8 cellular contexts compared by ENCODE assay signal in genomic region chr1:155211661-155212440, GRCh38. TPM values are rescaled to one million over a fixed set of nuclear protein-coding genes. Genes with fewer than 3 reads are reported as not detected.
DNase-seq lines count a peak whose midpoint lies in the region; ATAC-seq, FAIRE-seq and TF ChIP-seq lines count a peak whose summit lies in the region.
"Not testable (repeated sequence)": the region's sequence is repeated elsewhere in the genome, so short reads cannot be mapped to it uniquely, and the experiment has no call there.
"Had no signal": no experiment of that assay in that cellular context is flagged by ENCODE, and none has a peak within 500 bp of the region (broad histone marks: within the 10 kb centered on the region; RNA-seq: fewer than 3 reads in every experiment).

No MANE protein-coding gene starts in this region.

- POLR2A ChIA-PET in MCF 10A (lab: Yijun Ruan, JAX), result interaction anchor here (1.1 to 1.3 kb wide), 3 partner anchors 13 to 32 kb away, joined by 3 to 6 read pairs (median 4); no protein-coding TSS in a partner anchor
- POLR2A ChIA-PET in endothelial cell of umbilical vein (lab: Charles Lee), result not testable (repeated sequence)

- not testable (repeated sequence) for H3K79me2 ChIP-seq in endothelial cell of umbilical vein (ENCODE audit: control insufficient read depth, insufficient read depth, low read length); osteoblast (ENCODE audit: insufficient read depth, low read length)

- H3K4me1 Mint-ChIP-seq in T-helper 17 cell, result peaks cover 32% of the 10 kb centered on the region
- H3K4me1 Mint-ChIP-seq in MCF 10A (ENCODE audit: insufficient read depth, unreplicated experiment), result peaks cover 26% of the 10 kb centered on the region

- CTCF ChIA-PET in MCF 10A (lab: Yijun Ruan, JAX), result interaction anchor here (0.6 to 1.3 kb wide), 3 partner anchors 11 to 171 kb away, joined by 3 to 4 read pairs (median 3); no protein-coding TSS in a partner anchor
- CTCF ChIA-PET in endothelial cell of umbilical vein (lab: Charles Lee), result interaction anchor here (0.7 to 1.1 kb wide), 2 partner anchors 13 to 15 kb away, joined by 4 read pairs; no protein-coding TSS in a partner anchor

- not testable (repeated sequence) for H3K9me3 ChIP-seq in T-helper 17 cell (ENCODE audit: control insufficient read depth, low read length, poor library complexity, severe bottlenecking); endothelial cell of umbilical vein (replicated peaks; ENCODE audit: control insufficient read depth, insufficient read depth, low read length); heart left ventricle; osteoblast (ENCODE audit: low read depth, low read length); stomach smooth muscle (ENCODE audit: control insufficient read depth in 2 of 2, low read length in 2 of 2)

- dilution Hi-C loops in endothelial cell of umbilical vein (cut with MboI; ENCODE audit: extremely low pct_ligation_motif_present, low sequenced_read_pairs), result not testable (repeated sequence)

- DNase-seq in T-helper 17 cell; MCF 10A (ENCODE audit: unreplicated experiment); osteoblast (ENCODE audit: insufficient read length, low spot score, missing footprints): not testable (repeated sequence)
- DNase-seq in endothelial cell of umbilical vein (ENCODE audit: low read depth, low spot score), result peak; percentile 85
- DNase-seq in heart left ventricle, result peak in 3 of 5 donors; percentile 35 to 74 (median 57)
- DNase-seq in medulla oblongata (ENCODE audit: extremely low spot score), result peak; percentile 41

- not testable (repeated sequence) for H3K9me1 ChIP-seq in endothelial cell of umbilical vein (replicated peaks; ENCODE audit: control insufficient read depth, extremely low read depth, insufficient read depth, low read length)

- 53 to 72% (median 63%) methylated on average over 13 to 19 of the region's 19 CpGs for WGBS in heart left ventricle, 4 donors

- not testable (repeated sequence) for H3K4me3 Mint-ChIP-seq in T-helper 17 cell; MCF 10A (ENCODE audit: unreplicated experiment)

- BruUV-seq in MCF 10A (replicated peaks; lab: Mats Ljungman, UMichigan); endothelial cell of umbilical vein (replicated peaks; lab: Mats Ljungman, UMichigan): not testable (repeated sequence)

- H3K4me3 ChIP-seq in endothelial cell of umbilical vein (replicated peaks in 1 of 3; ENCODE audit: insufficient read depth in 1 of 3, low read depth in 1 of 3, low read length in 3 of 3); heart left ventricle; osteoblast (ENCODE audit: insufficient read depth, low read length); stomach smooth muscle (ENCODE audit: low read length in 2 of 2): not testable (repeated sequence)

- not testable (repeated sequence) for H3K9ac ChIP-seq in endothelial cell of umbilical vein (replicated peaks; ENCODE audit: extremely low read depth, insufficient read depth, low read length); stomach smooth muscle (ENCODE audit: low read length in 2 of 2)

- not testable (repeated sequence) for H3K27ac ChIP-seq in endothelial cell of umbilical vein (ENCODE audit: insufficient read depth, low read depth, low read length)
- peak overlapping the region in 3 of 12 donors; percentile 43 to 78 (median 69) for H3K27ac ChIP-seq in heart left ventricle
- H3K27ac ChIP-seq in osteoblast (ENCODE audit: low read depth, low read length), result peak overlapping the region; percentile 17
- H3K27ac ChIP-seq in stomach smooth muscle (ENCODE audit: low read length), result peak overlapping the region; percentile 49

- not testable (repeated sequence) for H2AFZ ChIP-seq in endothelial cell of umbilical vein (ENCODE audit: low read depth, low read length); osteoblast (ENCODE audit: low read length)

- not testable (repeated sequence) for ATAC-seq in T-helper 17 cell, heart left ventricle

- FAIRE-seq in endothelial cell of umbilical vein (lab: Jason Lieb, UNC), result peak; percentile 78

- not testable (repeated sequence) for H3K27me3 Mint-ChIP-seq in T-helper 17 cell; MCF 10A (ENCODE audit: insufficient read depth, unreplicated experiment)

- TF ChIP-seq CTCF in MCF 10A (IDR thresholded peaks at IDR 0.05; ENCODE audit: unreplicated experiment); endothelial cell of umbilical vein (IDR thresholded peaks at IDR 0.05; ENCODE audit: extremely low read depth in 1 of 2, insufficient read depth in 1 of 2, low read depth in 1 of 2, low read length in 2 of 2); heart left ventricle (IDR thresholded peaks at IDR 0.05); osteoblast (IDR thresholded peaks at IDR 0.05; ENCODE audit: extremely low read depth, low read depth, low read length): not testable (repeated sequence)

- H3K9me3 Mint-ChIP-seq in MCF 10A (ENCODE audit: unreplicated experiment), result not testable (repeated sequence)

- H3K27me3 ChIP-seq in endothelial cell of umbilical vein (ENCODE audit: control insufficient read depth in 2 of 2, insufficient read depth in 2 of 2, low read length in 2 of 2); heart left ventricle; osteoblast (ENCODE audit: insufficient read depth, low read length); stomach smooth muscle (ENCODE audit: control insufficient read depth in 1 of 2, insufficient read depth in 2 of 2, low read length in 2 of 2): not testable (repeated sequence)

- not testable (repeated sequence) for TF ChIP-seq POLR2A in endothelial cell of umbilical vein (IDR thresholded peaks at IDR 0.05; ENCODE audit: low read depth, low read length); heart left ventricle (IDR thresholded peaks at IDR 0.05)

- peak overlapping the region; percentile 98 for H3K27ac Mint-ChIP-seq in T-helper 17 cell
- peak overlapping the region; percentile 27 for H3K27ac Mint-ChIP-seq in MCF 10A (ENCODE audit: low read depth, unreplicated experiment)

- H4K20me1 ChIP-seq in endothelial cell of umbilical vein (replicated peaks; ENCODE audit: control insufficient read depth, extremely low read depth, insufficient read depth, low read length); osteoblast (ENCODE audit: insufficient read depth, low read length): not testable (repeated sequence)

- H3K4me2 ChIP-seq in endothelial cell of umbilical vein (ENCODE audit: insufficient read depth, low read length); osteoblast (ENCODE audit: insufficient read depth, low read length): not testable (repeated sequence)

- intact Hi-C loops in MCF 10A (cut with micrococcal nuclease); endothelial cell of umbilical vein (cut with micrococcal nuclease); heart left ventricle (cut with DNase I): not testable (repeated sequence)

- H3K36me3 Mint-ChIP-seq in T-helper 17 cell (ENCODE audit: low read depth), result not testable (repeated sequence)
- peaks cover 35% of the 10 kb centered on the region for H3K36me3 Mint-ChIP-seq in MCF 10A (ENCODE audit: insufficient read depth, unreplicated experiment)

- not testable (repeated sequence) for H3K36me3 ChIP-seq in endothelial cell of umbilical vein (ENCODE audit: control insufficient read depth in 2 of 2, extremely low read depth in 1 of 2, insufficient read depth in 2 of 2, low read length in 2 of 2); stomach smooth muscle (ENCODE audit: control insufficient read depth in 2 of 2, insufficient read depth in 2 of 2, low read length in 2 of 2)
- peaks cover 0 to 19% (median 8%) of the 10 kb centered on the region in 9 donors for H3K36me3 ChIP-seq in heart left ventricle
- peaks cover 13% of the 10 kb centered on the region for H3K36me3 ChIP-seq in osteoblast (ENCODE audit: insufficient read depth, low read length)

- peaks cover 20% of the 10 kb centered on the region for H3K4me1 ChIP-seq in endothelial cell of umbilical vein (ENCODE audit: control insufficient read depth, extremely low read depth, insufficient read depth, low read length)
- H3K4me1 ChIP-seq in heart left ventricle, result peaks cover 0 to 39% (median 24%) of the 10 kb centered on the region in 12 donors
- peaks cover 24% of the 10 kb centered on the region for H3K4me1 ChIP-seq in osteoblast (ENCODE audit: insufficient read depth, low read length)
- peaks cover 36% of the 10 kb centered on the region for H3K4me1 ChIP-seq in stomach smooth muscle (ENCODE audit: control insufficient read depth, insufficient read depth, low read length)

RNA-seq across cellular contexts. Expression of gene MTX1, which starts 3.4 kb away (rescaled TPM):
- total RNA-seq in T-helper 17 cell, result 10 to 100 TPM; 20.7 to 28.5 TPM
- 64.6 and 67.4 TPM in 2 replicates for total RNA-seq in MCF 10A (2022)
- total RNA-seq in endothelial cell of umbilical vein, result 49.1 and 53.0 TPM in 2 replicates
- polyA plus RNA-seq in endothelial cell of umbilical vein, result 109 and 137 TPM in 2 replicates
- polyA plus RNA-seq in endothelial cell of umbilical vein (2011; cell fraction: cytosol; rRNA removed), result 83.3 and 90.2 TPM in 2 replicates
- 45.5 and 50.8 TPM in 2 replicates for polyA plus RNA-seq in endothelial cell of umbilical vein (2011; cell fraction: nucleus; rRNA removed)
- polyA plus RNA-seq in endothelial cell of umbilical vein (2012), result 56.9 and 61.7 TPM in 2 replicates
- 44.4 and 56.0 TPM in 2 replicates for polyA minus RNA-seq in endothelial cell of umbilical vein
- polyA minus RNA-seq in endothelial cell of umbilical vein (2011; cell fraction: cytosol; rRNA and poly(A)+ RNA removed), result 63.1 TPM
- polyA minus RNA-seq in endothelial cell of umbilical vein (2011; cell fraction: nucleus; rRNA and poly(A)+ RNA removed), result 14.8 and 20.2 TPM in 2 replicates
- 10 to 100 TPM; 14.1 to 32.2 (median 19.3) TPM for total RNA-seq in heart left ventricle
- polyA plus RNA-seq in heart left ventricle, result 10 to 100 TPM; 28.1 to 37.1 TPM
- 37.4 and 42.7 TPM in 2 replicates for total RNA-seq in osteoblast

RNA-seq across cellular contexts. Expression of gene THBS3, which starts 4.2 kb away (rescaled TPM):
- 10 to 100 TPM; 34.6 to 38.4 TPM for total RNA-seq in T-helper 17 cell
- 33.0 and 34.4 TPM in 2 replicates for total RNA-seq in MCF 10A (2022)
- 22.4 and 23.6 TPM in 2 replicates for total RNA-seq in endothelial cell of umbilical vein
- 25.7 and 29.4 TPM in 2 replicates for polyA plus RNA-seq in endothelial cell of umbilical vein
- polyA plus RNA-seq in endothelial cell of umbilical vein (2011; cell fraction: cytosol; rRNA removed), result 11.5 and 13.1 TPM in 2 replicates
- polyA plus RNA-seq in endothelial cell of umbilical vein (2011; cell fraction: nucleus; rRNA removed), result 134 and 168 TPM in 2 replicates
- 18.6 and 32.2 TPM in 2 replicates for polyA plus RNA-seq in endothelial cell of umbilical vein (2012)
- 30.1 and 36.1 TPM in 2 replicates for polyA minus RNA-seq in endothelial cell of umbilical vein
- 2.7 TPM for polyA minus RNA-seq in endothelial cell of umbilical vein (2011; cell fraction: cytosol; rRNA and poly(A)+ RNA removed)
- polyA minus RNA-seq in endothelial cell of umbilical vein (2011; cell fraction: nucleus; rRNA and poly(A)+ RNA removed), result 23.8 and 26.1 TPM in 2 replicates
- 10 to 100 TPM in 2 of 9 donors, 1 to 10 TPM in 7; 3.0 to 22.2 (median 5.5) TPM for total RNA-seq in heart left ventricle
- polyA plus RNA-seq in heart left ventricle, result 1 to 10 TPM; 2.7 to 6.8 TPM
- total RNA-seq in osteoblast, result 61.9 and 66.6 TPM in 2 replicates

RNA-seq across cellular contexts. Expression of gene TRIM46, which starts 38.2 kb away (rescaled TPM):
- 10 to 100 TPM in 1 of 2 donors, 1 to 10 TPM in 1; 9.8 to 12.7 TPM for total RNA-seq in T-helper 17 cell
- total RNA-seq in MCF 10A (2022), result 0.21 and 0.32 TPM in 2 replicates
- 9.6 and 10.0 TPM in 2 replicates for total RNA-seq in endothelial cell of umbilical vein
- polyA plus RNA-seq in endothelial cell of umbilical vein, result 9.5 and 12.7 TPM in 2 replicates
- polyA plus RNA-seq in endothelial cell of umbilical vein (2011; cell fraction: cytosol; rRNA removed), result 4.9 and 5.8 TPM in 2 replicates
- 20.9 and 24.0 TPM in 2 replicates for polyA plus RNA-seq in endothelial cell of umbilical vein (2011; cell fraction: nucleus; rRNA removed)
- 5.6 and 7.1 TPM in 2 replicates for polyA plus RNA-seq in endothelial cell of umbilical vein (2012)
- polyA minus RNA-seq in endothelial cell of umbilical vein, result 7.2 and 10.3 TPM in 2 replicates
- not detected for polyA minus RNA-seq in endothelial cell of umbilical vein (2011; cell fraction: cytosol; rRNA and poly(A)+ RNA removed)
- polyA minus RNA-seq in endothelial cell of umbilical vein (2011; cell fraction: nucleus; rRNA and poly(A)+ RNA removed), result 10.0 and 11.3 TPM in 2 replicates
- under 1 TPM in 5 of 9 donors, not detected in 4; 0.08 to 0.41 (median 0.12) TPM for total RNA-seq in heart left ventricle
- polyA plus RNA-seq in heart left ventricle, result under 1 TPM in 1 of 2 donors, not detected in 1; 0.04 TPM
- total RNA-seq in osteoblast, result 3.2 and 3.3 TPM in 2 replicates
- total RNA-seq: HT-29 had no signal

RNA-seq across cellular contexts. Expression of gene KRTCAP2, which starts 38.7 kb away (rescaled TPM):
- total RNA-seq in T-helper 17 cell (100 to 1,000 TPM; 110 to 127 TPM), MCF 10A (2022) (313 and 383 TPM in 2 replicates), endothelial cell of umbilical vein (170 and 207 TPM in 2 replicates), heart left ventricle (100 to 1,000 TPM; 106 to 199 (median 123) TPM), osteoblast (112 and 117 TPM in 2 replicates)
- polyA plus RNA-seq in endothelial cell of umbilical vein (362 and 409 TPM in 2 replicates), heart left ventricle (100 to 1,000 TPM; 220 to 283 TPM)
- polyA plus RNA-seq in endothelial cell of umbilical vein (2011; cell fraction: cytosol; rRNA removed), result 298 and 301 TPM in 2 replicates
- polyA plus RNA-seq in endothelial cell of umbilical vein (2011; cell fraction: nucleus; rRNA removed), result 92.2 and 112 TPM in 2 replicates
- 200 and 222 TPM in 2 replicates for polyA plus RNA-seq in endothelial cell of umbilical vein (2012)
- polyA minus RNA-seq in endothelial cell of umbilical vein, result 246 and 346 TPM in 2 replicates
- 286 TPM for polyA minus RNA-seq in endothelial cell of umbilical vein (2011; cell fraction: cytosol; rRNA and poly(A)+ RNA removed)
- polyA minus RNA-seq in endothelial cell of umbilical vein (2011; cell fraction: nucleus; rRNA and poly(A)+ RNA removed), result 38.0 and 44.5 TPM in 2 replicates

RNA-seq across cellular contexts. Expression of gene ENTREP3, which starts 43.4 kb away (rescaled TPM):
- total RNA-seq in T-helper 17 cell (1 to 10 TPM; 8.6 to 9.3 TPM), MCF 10A (2022) (32.3 and 37.1 TPM in 2 replicates), endothelial cell of umbilical vein (61.8 and 62.7 TPM in 2 replicates), heart left ventricle (10 to 100 TPM; 10.5 to 24.4 (median 12.8) TPM), osteoblast (6.5 and 7.7 TPM in 2 replicates)
- polyA plus RNA-seq in endothelial cell of umbilical vein (26.6 and 27.4 TPM in 2 replicates), heart left ventricle (10 to 100 TPM in 1 of 2 donors, 1 to 10 TPM in 1; 5.1 to 21.6 TPM)
- polyA plus RNA-seq in endothelial cell of umbilical vein (2011; cell fraction: cytosol; rRNA removed), result 20.3 and 26.1 TPM in 2 replicates
- 23.2 and 24.1 TPM in 2 replicates for polyA plus RNA-seq in endothelial cell of umbilical vein (2011; cell fraction: nucleus; rRNA removed)
- 36.0 and 43.1 TPM in 2 replicates for polyA plus RNA-seq in endothelial cell of umbilical vein (2012)
- 12.0 and 12.6 TPM in 2 replicates for polyA minus RNA-seq in endothelial cell of umbilical vein
- polyA minus RNA-seq in endothelial cell of umbilical vein (2011; cell fraction: cytosol; rRNA and poly(A)+ RNA removed), result 15.0 TPM
- polyA minus RNA-seq in endothelial cell of umbilical vein (2011; cell fraction: nucleus; rRNA and poly(A)+ RNA removed), result 7.2 and 7.4 TPM in 2 replicates
